Comparison of ENCODE assay signal across 8 cellular contexts in genomic region chr12:22443379-22444316, GRCh38.
DNase-seq lines count a peak whose midpoint lies in the region; TF ChIP-seq lines count a peak whose summit lies in the region.

No MANE protein-coding gene starts in this region.

- H3K4me1 ChIP-seq in HEK293 (ENCODE audit: control insufficient read depth, insufficient read depth, low read length) (no peaks in the 10 kb centered on the region), SJSA1 (replicated peaks) (no peaks in the 10 kb centered on the region)

- H3K9me3 Mint-ChIP-seq in activated naive CD4-positive, alpha-beta T cell treated with anti-CD3 and anti-CD28 coated beads for 36 hours, result no peaks in the 10 kb centered on the region
- H3K9me3 Mint-ChIP-seq in glutamatergic neuron (ENCODE audit: unreplicated experiment), result peaks cover 1% of the 10 kb centered on the region

- H3K27me3 Mint-ChIP-seq in activated naive CD4-positive, alpha-beta T cell treated with anti-CD3 and anti-CD28 coated beads for 36 hours (ENCODE audit: low read depth), result no peaks in the 10 kb centered on the region
- no peaks in the 10 kb centered on the region for H3K27me3 Mint-ChIP-seq in glutamatergic neuron (ENCODE audit: unreplicated experiment)

- H3K9me3 ChIP-seq in HEK293 (ENCODE audit: control insufficient read depth, insufficient read depth, low read depth, low read length) (no peaks in the 10 kb centered on the region), MG63 (no peaks in the 10 kb centered on the region), SJSA1 (replicated peaks) (no peaks in the 10 kb centered on the region)

- intact Hi-C loops in activated naive CD4-positive, alpha-beta T cell treated with anti-CD3 and anti-CD28 coated beads for 36 hours (cut with micrococcal nuclease), result loop anchor here (1.0 to 5.0 kb wide), 7 partner anchors 108 to 746 kb away; no protein-coding TSS in a partner anchor
- intact Hi-C loops in posterior cingulate gyrus (cut with DNase I), result loop anchor here (1.0 to 10.0 kb wide), 3 partner anchors 109 to 746 kb away; partner anchors contain the start of gene ST8SIA1

- no peak overlapping the region for H3K27ac Mint-ChIP-seq in activated naive CD4-positive, alpha-beta T cell treated with anti-CD3 and anti-CD28 coated beads for 36 hours
- no peak overlapping the region for H3K27ac Mint-ChIP-seq in glutamatergic neuron (ENCODE audit: unreplicated experiment)

- CTCF ChIA-PET in HEK293 (lab: Yijun Ruan, JAX), result interaction anchor here (0.7 to 1.8 kb wide), 10 partner anchors 9 to 745 kb away, joined by 3 to 14 read pairs (median 4); no protein-coding TSS in a partner anchor
- CTCF ChIA-PET in activated naive CD4-positive, alpha-beta T cell treated with anti-CD3 and anti-CD28 coated beads for 36 hours (lab: Charles Lee), result interaction anchor here (0.7 to 4.2 kb wide), 16 partner anchors 12 to 746 kb away, joined by 3 to 23 read pairs (median 3); partner anchors contain the start of gene ST8SIA1

- POLR2A ChIA-PET in HEK293 (lab: Yijun Ruan, JAX), result no interaction called here

- H3K36me3 Mint-ChIP-seq in activated naive CD4-positive, alpha-beta T cell treated with anti-CD3 and anti-CD28 coated beads for 36 hours (ENCODE audit: low read depth), result no peaks in the 10 kb centered on the region
- no peaks in the 10 kb centered on the region for H3K36me3 Mint-ChIP-seq in glutamatergic neuron (ENCODE audit: unreplicated experiment)

- peaks cover 3% of the 10 kb centered on the region for H3K4me1 Mint-ChIP-seq in activated naive CD4-positive, alpha-beta T cell treated with anti-CD3 and anti-CD28 coated beads for 36 hours (ENCODE audit: low read depth)
- no peaks in the 10 kb centered on the region for H3K4me1 Mint-ChIP-seq in glutamatergic neuron (ENCODE audit: low read depth, unreplicated experiment)

- H3K4me3 ChIP-seq in GM12864 (ENCODE audit: low read depth, low read length) (no peak overlapping the region), HEK293 (ENCODE audit: low read depth, low read length) (no peak overlapping the region), MG63 (no peak overlapping the region), SJSA1 (no peak overlapping the region)

- H3K27me3 ChIP-seq in MG63 (no peaks in the 10 kb centered on the region), SJSA1 (replicated peaks) (0 out of 2 replicates have a peak, but pooled peaks cover 3% of the 10 kb centered on the region)

- H3K4me3 Mint-ChIP-seq in activated naive CD4-positive, alpha-beta T cell treated with anti-CD3 and anti-CD28 coated beads for 36 hours, result no peak overlapping the region
- no peak overlapping the region for H3K4me3 Mint-ChIP-seq in glutamatergic neuron (ENCODE audit: unreplicated experiment)

- TF ChIP-seq CTCF in GM12864 (IDR thresholded peaks at IDR 0.05; ENCODE audit: low read depth, low read length, missing control alignments) (peak; percentile 74), HEK293 (tag by site-specific recombination; IDR thresholded peaks at IDR 0.05) (peak; percentile 65), glutamatergic neuron (IDR thresholded peaks at IDR 0.05; ENCODE audit: partially characterized antibody, unreplicated experiment) (peak; percentile 69)

- H3K27ac ChIP-seq in HEK293 (ENCODE audit: extremely low read depth, low read depth, low read length) (no peak overlapping the region), SJSA1 (no peak overlapping the region)

- peak; percentile 64 for DNase-seq in GM12864 (ENCODE audit: low read depth)
- DNase-seq in MG63, result peak; percentile 49
- peak; percentile 25 to 51 for DNase-seq in SJSA1 (ENCODE audit: low read depth in 1 of 2, low spot score in 2 of 2)
- DNase-seq in activated naive CD4-positive, alpha-beta T cell treated with anti-CD3 and anti-CD28 coated beads for 36 hours, result peak; percentile 75
- peak; percentile 31 for DNase-seq in glutamatergic neuron
- peak in 8 of 10 donors; percentile 18 to 88 (median 59) for DNase-seq in posterior cingulate gyrus
- DNase-seq in NK-92 treated with Interleukin-12 subunit alpha and Interleukin-12 subunit beta, amount 100 ng/mL, for 24 hours (lab: John Stamatoyannopoulos, UW), result no peak

- peaks cover 0 to 4% of the 10 kb centered on the region in 2 experiments; a peak in 1 of 3 replicates for H3K36me3 ChIP-seq in HEK293 (ENCODE audit: control insufficient read depth in 2 of 2, insufficient read depth in 1 of 2, low read length in 2 of 2)
- H3K36me3 ChIP-seq in MG63, result no peaks in the 10 kb centered on the region
- H3K36me3 ChIP-seq in SJSA1, result no peaks in the 10 kb centered on the region

TF ChIP-seq in HEK293, 187 proteins besides CTCF, POLR2A, EP300 and RAD21:
- TF ChIP-seq INSM2 (tag by site-specific recombination; IDR thresholded peaks at IDR 0.05) (peak; percentile 66; the same call in 1 of the 2 replicates), ZNF791 (tag by site-specific recombination; IDR thresholded peaks at IDR 0.05) (no peak), PRDM10 (tag by site-specific recombination; IDR thresholded peaks at IDR 0.05) (peak; percentile 38), ZNF2 (tag by site-specific recombination; IDR thresholded peaks at IDR 0.05) (peak; percentile 93), SP7 (tag by site-specific recombination; IDR thresholded peaks at IDR 0.05) (no peak), ZNF157 (tag by site-specific recombination; IDR thresholded peaks at IDR 0.05) (no peak), TRIM28 (IDR thresholded peaks at IDR 0.05; ENCODE audit: borderline replicate concordance, low read length) (peak; percentile 41; the same call in 1 of the 2 replicates), ZSCAN30 (tag by site-specific recombination; IDR thresholded peaks at IDR 0.05) (0 out of 2 replicates have a peak, but pooled peaks have one; percentile 31), ZNF660 (tag by site-specific recombination; IDR thresholded peaks at IDR 0.05) (peak; percentile 69; the same call in 1 of the 2 replicates), ZNF654 (tag by site-specific recombination; IDR thresholded peaks at IDR 0.05; ENCODE audit: low read depth) (peak; percentile 98)
TF ChIP-seq in HEK293: peak in this region for 7.
